In genomic region chr9:119639287-119639955, GRCh38 we compare ENCODE assay signal across 1 cellular context.
TF ChIP-seq lines count a peak whose summit lies in the region.

No MANE protein-coding gene starts in this region.

TF ChIP-seq in HEK293, 187 proteins besides CTCF, POLR2A, EP300 and RAD21 (continued from another document):
- TF ChIP-seq ZBTB11 (tag by site-specific recombination; conservative IDR thresholded peaks at IDR 0.05; ENCODE audit: low read depth) = no peak
